32 cellular contexts compared by ENCODE assay signal in genomic region chr15:59222906-59223579, GRCh38. TPM values are rescaled to one million over a fixed set of nuclear protein-coding genes. Genes with fewer than 3 reads are reported as not detected.
DNase-seq lines count a peak whose midpoint lies in the region; ATAC-seq, FAIRE-seq and TF ChIP-seq lines count a peak whose summit lies in the region.
"Had no signal": no experiment of that assay in that cellular context is flagged by ENCODE, and none has a peak within 500 bp of the region (broad histone marks: within the 10 kb centered on the region; RNA-seq: fewer than 3 reads in every experiment).

No MANE protein-coding gene starts in this region.

- BruUV-seq in GM12878 (replicated peaks; lab: Mats Ljungman, UMichigan), result TSS peak; percentile 2

- H3K9ac ChIP-seq in GM12878 (ENCODE audit: control insufficient read depth, insufficient read depth, low read length), result no peak overlapping the region

- H3K27ac Mint-ChIP-seq in nephron (peak overlapping the region in 2 of 3 experiments; percentile 47 to 76), immature natural killer cell (no peak overlapping the region)
- H3K27ac Mint-ChIP-seq in activated CD8-positive, alpha-beta T cell treated with anti-CD3 and anti-CD28 coated beads, Interleukin-2, amount 10 ng/mL, durations not matched to agents 7 days and 5 days, result no peak overlapping the region
- H3K27ac Mint-ChIP-seq: activated T-helper 17 cell treated with anti-CD3 and anti-CD28 coated beads, Interleukin-2, amount 50 U/mL, for 72 hours had no signal

- CTCF ChIA-PET in GM12878 (lab: Yijun Ruan, JAX), result interaction anchor here (0.6 kb wide), 1 partner anchor 22 kb away, joined by 3 read pairs; no protein-coding TSS in a partner anchor
- CTCF ChIA-PET in activated CD8-positive, alpha-beta T cell treated with anti-CD3 and anti-CD28 coated beads, Interleukin-2, amount 10 ng/mL, durations not matched to agents 7 days and 5 days (lab: Charles Lee), result no interaction called here

- no peak for TF ChIP-seq EP300 in GM12878 (IDR thresholded peaks at IDR 0.05; ENCODE audit: borderline replicate concordance in 1 of 2, control insufficient read depth in 1 of 2, low read depth in 2 of 2, low read length in 2 of 2)

- DNase-seq in Right ventricle myocardium superior (no peak), cardiac septum (ENCODE audit: low spot score) (no peak), GM12878 (ENCODE audit: low read depth, low spot score) (no peak), immature natural killer cell (no peak), NOMO-1 (lab: John Stamatoyannopoulos, UW; ENCODE audit: unreplicated experiment in 2 of 2) (no peak)
- no peak for DNase-seq in activated CD8-positive, alpha-beta T cell treated with anti-CD3 and anti-CD28 coated beads, Interleukin-2, amount 10 ng/mL, durations not matched to agents 7 days and 5 days
- DNase-seq: activated CD4-positive, CD25-positive, alpha-beta regulatory T cell; activated CD8-positive, alpha-beta memory T cell treated with anti-CD3 and anti-CD28 coated beads, Interleukin-2, amount 50 U/mL, for 48 hours; activated naive CD4-positive, alpha-beta T cell treated with anti-CD3 and anti-CD28 coated beads, Interleukin-2, amount 50 U/mL, for 16 hours; amniotic stem cell; DMS153; esophagus squamous epithelium; H7; hypothalamus; naive B cell; NCI-H1092 treated with DMSO at 0.1 percent for 48 hours; NCI-H2029; NCI-H446; NCI-H82; psoas muscle; sigmoid colon; SJCRH30; stimulated activated naive CD4-positive, alpha-beta T cell treated with Interleukin-2 at 50 U/mL for 16 hours; T-helper 1 cell had no signal

- no peaks in the 10 kb centered on the region for H3K9me3 ChIP-seq in GM12878 (replicated peaks; ENCODE audit: control insufficient read depth, insufficient read depth, low read length)
- H3K9me3 ChIP-seq: esophagus squamous epithelium, gastroesophageal sphincter, psoas muscle, sigmoid colon, SJCRH30, thoracic aorta had no signal

- no peaks in the 10 kb centered on the region for H4K20me1 ChIP-seq in GM12878 (ENCODE audit: control insufficient read depth, insufficient read depth)

- peaks cover 20 to 45% of the 10 kb centered on the region in 2 experiments for H3K36me3 ChIP-seq in GM12878 (ENCODE audit: control insufficient read depth in 2 of 2, insufficient read depth in 2 of 2, low read length in 1 of 2)

- H3K4me1 ChIP-seq in GM12878 (ENCODE audit: control insufficient read depth, insufficient read depth, low read length), result no peaks in the 10 kb centered on the region
- H3K4me1 ChIP-seq: gastroesophageal sphincter, SJCRH30 had no signal

- SMC1A ChIA-PET in GM12878 (lab: Charles Lee; ENCODE audit: uncharacterized antibody, unreplicated experiment), result interaction anchor here (0.7 to 1.2 kb wide), 4 partner anchors 10 to 78 kb away, joined by 3 to 4 read pairs (median 3); no protein-coding TSS in a partner anchor

- H3K4me2 ChIP-seq in GM12878 (ENCODE audit: control insufficient read depth, insufficient read depth), result no peak overlapping the region

- TF ChIP-seq CTCF in GM12878 (IDR thresholded peaks at IDR 0.05 in 2 of 3, conservative IDR thresholded peaks at IDR 0.05 in 1 of 3; ENCODE audit: control insufficient read depth in 2 of 3, extremely low read depth in 1 of 3, insufficient read depth in 1 of 3, low read depth in 3 of 3, low read length in 3 of 3) (no peak), nephron (IDR thresholded peaks at IDR 0.05; ENCODE audit: unreplicated experiment in 3 of 3) (no peak)

- no peak overlapping the region for H2AFZ ChIP-seq in GM12878 (ENCODE audit: control insufficient read depth, low read depth, low read length)

- no peak overlapping the region for H3K4me3 ChIP-seq in GM12878
- H3K4me3 ChIP-seq: esophagus squamous epithelium, gastroesophageal sphincter, psoas muscle, sigmoid colon, SJCRH30, thoracic aorta had no signal

- no peak for FAIRE-seq in GM12878 (lab: Jason Lieb, UNC)
- FAIRE-seq: GM19239 had no signal

- H3K79me2 ChIP-seq in GM12878 (ENCODE audit: control insufficient read depth, insufficient read depth, low read length), result no peaks in the 10 kb centered on the region

- WGBS in GM12878 (ENCODE audit: insufficient coverage, insufficient replicate concordance, low lambda C conversion rate, missing lambda C conversion rate), result 89% methylated on average over 11 of the region's 11 CpGs

- TF ChIP-seq RAD21 in GM12878 (IDR thresholded peaks at IDR 0.05; ENCODE audit: insufficient read depth, low read depth, low read length), result no peak

- H3K4me3 Mint-ChIP-seq in nephron (no peak overlapping the region), immature natural killer cell (no peak overlapping the region)
- H3K4me3 Mint-ChIP-seq in activated CD8-positive, alpha-beta T cell treated with anti-CD3 and anti-CD28 coated beads, Interleukin-2, amount 10 ng/mL, durations not matched to agents 7 days and 5 days, result no peak overlapping the region
- H3K4me3 Mint-ChIP-seq: activated T-helper 17 cell treated with anti-CD3 and anti-CD28 coated beads, Interleukin-2, amount 50 U/mL, for 72 hours; naive B cell had no signal

- in situ Hi-C loops in GM12878 (cut with MboI), result no loop called here

- no peaks in the 10 kb centered on the region for H3K9me3 Mint-ChIP-seq in nephron
- H3K9me3 Mint-ChIP-seq in immature natural killer cell, result peaks cover 0 to 2% (median 0%) of the 10 kb centered on the region in 6 donors
- no peaks in the 10 kb centered on the region for H3K9me3 Mint-ChIP-seq in activated CD8-positive, alpha-beta T cell treated with anti-CD3 and anti-CD28 coated beads, Interleukin-2, amount 10 ng/mL, durations not matched to agents 7 days and 5 days (ENCODE audit: insufficient read depth)
- H3K9me3 Mint-ChIP-seq: activated T-helper 17 cell treated with anti-CD3 and anti-CD28 coated beads, Interleukin-2, amount 50 U/mL, for 72 hours; naive B cell had no signal

- RAD21 ChIA-PET in GM12878 (lab: Charles Lee; ENCODE audit: unreplicated experiment), result interaction anchor here (0.9 kb wide), 1 partner anchor 150 kb away, joined by 3 read pairs; the partner anchor contains the start of gene MYO1E

- H3K4me1 Mint-ChIP-seq in nephron (peaks cover 30% of the 10 kb centered on the region), immature natural killer cell (peaks cover 7 to 8% of the 10 kb centered on the region in 2 donors)
- H3K4me1 Mint-ChIP-seq in activated CD8-positive, alpha-beta T cell treated with anti-CD3 and anti-CD28 coated beads, Interleukin-2, amount 10 ng/mL, durations not matched to agents 7 days and 5 days (ENCODE audit: low read depth), result peaks cover 11% of the 10 kb centered on the region

- H3K27me3 ChIP-seq in GM12878 (replicated peaks in 1 of 2; ENCODE audit: control insufficient read depth in 2 of 2, insufficient read depth in 2 of 2, low read length in 1 of 2), result no peaks in the 10 kb centered on the region
- H3K27me3 ChIP-seq: esophagus squamous epithelium, gastroesophageal sphincter, sigmoid colon, SJCRH30 had no signal

- TF ChIP-seq POLR2A in GM12878 (IDR thresholded peaks at IDR 0.05; ENCODE audit: low read depth, low read length), result no peak; the same call in 1 of the 2 replicates

- H3K27ac ChIP-seq in GM12878 (ENCODE audit: control insufficient read depth, insufficient read depth), result no peak overlapping the region
- H3K27ac ChIP-seq: esophagus squamous epithelium, gastroesophageal sphincter, psoas muscle, SJCRH30 had no signal

- H3K27me3 Mint-ChIP-seq in nephron (ENCODE audit: low read depth) (peaks cover 8% of the 10 kb centered on the region), immature natural killer cell (ENCODE audit: low read depth in 3 of 3) (peaks cover 0 to 2% (median 1%) of the 10 kb centered on the region in 3 donors)
- peaks cover 2% of the 10 kb centered on the region for H3K27me3 Mint-ChIP-seq in activated CD8-positive, alpha-beta T cell treated with anti-CD3 and anti-CD28 coated beads, Interleukin-2, amount 10 ng/mL, durations not matched to agents 7 days and 5 days (ENCODE audit: low read depth)
- H3K27me3 Mint-ChIP-seq: naive B cell had no signal

- POLR2A ChIA-PET in GM12878 (lab: Charles Lee), result no interaction called here
- POLR2A ChIA-PET in activated CD8-positive, alpha-beta T cell treated with anti-CD3 and anti-CD28 coated beads, Interleukin-2, amount 10 ng/mL, durations not matched to agents 7 days and 5 days (lab: Charles Lee), result no interaction called here

- H3K36me3 Mint-ChIP-seq in nephron (ENCODE audit: low read depth) (peaks cover 59% of the 10 kb centered on the region), immature natural killer cell (no peaks in the 10 kb centered on the region)
- H3K36me3 Mint-ChIP-seq in activated CD8-positive, alpha-beta T cell treated with anti-CD3 and anti-CD28 coated beads, Interleukin-2, amount 10 ng/mL, durations not matched to agents 7 days and 5 days (ENCODE audit: low read depth), result peaks cover 38% of the 10 kb centered on the region

- intact Hi-C loops in Right ventricle myocardium superior (cut with DNase I), result no loop called here
- intact Hi-C loops in cardiac septum (cut with DNase I), result no loop called here
- intact Hi-C loops in GM12878 (cut with micrococcal nuclease; ENCODE audit: unreplicated experiment), result no loop called here

- peak; percentile 31 for ATAC-seq in Right ventricle myocardium superior (ENCODE audit: poor library complexity)
- ATAC-seq in GM12878, result no peak
- ATAC-seq in activated CD8-positive, alpha-beta T cell treated with anti-CD3 and anti-CD28 coated beads, Interleukin-2, amount 10 ng/mL, durations not matched to agents 7 days and 5 days, result no peak
- ATAC-seq: activated T-helper 17 cell treated with anti-CD3 and anti-CD28 coated beads, Interleukin-2, amount 50 U/mL, for 72 hours; gastroesophageal sphincter; left lobe of liver had no signal

TF ChIP-seq in GM12878, 131 proteins besides CTCF, POLR2A, EP300 and RAD21 (continues in another document):
- TF ChIP-seq CHD4 (IDR thresholded peaks at IDR 0.05), result no peak

RNA-seq across cellular contexts. Expression of gene LDHAL6B, which starts 16.4 kb away (rescaled TPM):
- total RNA-seq in Right ventricle myocardium superior, result not detected
- total RNA-seq in cardiac septum, result not detected
- not detected in 2 replicates for total RNA-seq in GM12878 (2013; cell fraction: nucleolus; rRNA removed)
- not detected in 2 replicates for total RNA-seq in GM12878 (2014; rRNA removed)
- total RNA-seq in GM12878 (2014; rRNA removed; fragmentation: Illumina TruSeq; extraction: Trizol), result not detected in 2 replicates
- not detected in 2 replicates for total RNA-seq in GM12878 (2021)
- polyA plus RNA-seq in GM12878 (2011; ENCODE audit: low read depth), result 0.20 TPM
- not detected in 2 replicates for polyA plus RNA-seq in GM12878 (2011; rRNA removed)
- polyA plus RNA-seq in GM12878 (2011; cell fraction: cytosol; rRNA removed), result not detected in 2 replicates
- polyA plus RNA-seq in GM12878 (2011; cell fraction: nucleus; rRNA removed), result not detected in 2 replicates
- polyA plus RNA-seq in GM12878 (2012), result 0.63 and 0.64 TPM in 2 replicates
- polyA plus RNA-seq in GM12878 (2014; fragmentation: Illumina TruSeq; extraction: Trizol), result not detected in 2 replicates
- not detected for polyA plus RNA-seq in GM12878 (2014; fragmentation: Nextera tagmentation; extraction: Ambion mirVana)
- not detected in 2 replicates for polyA plus RNA-seq in GM12878 (2014; rRNA removed)
- under 1 TPM; 0.33 to 0.66 TPM for polyA plus RNA-seq in GM12878 (2016; fragmentation: Nextera tagmentation; extraction: Ambion mirVana)
- polyA minus RNA-seq in GM12878 (2011; rRNA and poly(A)+ RNA removed), result not detected in 2 replicates
- not detected in 2 replicates for polyA minus RNA-seq in GM12878 (2011; cell fraction: cytosol; rRNA and poly(A)+ RNA removed)
- polyA minus RNA-seq in GM12878 (2011; cell fraction: nucleus; rRNA and poly(A)+ RNA removed), result not detected in 2 replicates
- polyA plus RNA-seq in immature natural killer cell, result not detected
- not detected for total RNA-seq in activated CD8-positive, alpha-beta T cell treated with anti-CD3 and anti-CD28 coated beads, Interleukin-2, amount 10 ng/mL, durations not matched to agents 7 days and 5 days
- total RNA-seq: activated T-helper 17 cell treated with anti-CD3 and anti-CD28 coated beads, Interleukin-2, amount 50 U/mL, for 72 hours; esophagus squamous epithelium; G401; H7; left lobe of liver; psoas muscle; sigmoid colon; SJCRH30; thoracic aorta had no signal
- polyA plus RNA-seq: BJ, sigmoid colon had no signal

Comparison
In these comparisons a context has a peak if more than half of its experiments do, and no peak if none do; other contexts are left out.
1. H3K27ac Mint-ChIP-seq: peak in nephron (2 of 3); none in immature natural killer cell (0 of 6) and activated CD8-positive, alpha-beta T cell treated with anti-CD3 and anti-CD28 coated beads, Interleukin-2, amount 10 ng/mL, durations not matched to agents 7 days and 5 days (single experiment).